Comparison of ENCODE assay signal across 18 cellular contexts in the genomic region with DNA sequence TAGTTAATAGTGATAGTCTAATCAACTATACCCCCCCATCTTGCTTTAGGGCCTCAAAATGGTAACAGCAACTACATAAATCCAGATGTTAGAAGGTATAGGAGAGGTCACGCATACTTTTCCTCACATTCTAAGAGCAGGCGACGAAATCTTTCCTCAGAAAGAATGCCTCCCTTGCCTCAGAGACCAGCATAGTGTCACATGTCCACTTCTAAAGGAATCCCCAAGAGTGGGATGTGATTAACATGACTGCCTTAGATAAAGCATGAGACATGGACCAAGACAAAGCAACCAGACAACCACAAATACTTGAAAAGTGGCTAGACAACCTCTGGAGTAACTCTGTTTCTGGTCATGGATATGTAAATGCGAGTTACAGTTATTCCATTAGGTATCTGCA.
DNase-seq lines count a peak whose midpoint lies in the region; ATAC-seq and TF ChIP-seq lines count a peak whose summit lies in the region.
"Had no signal": no experiment of that assay in that cellular context is flagged by ENCODE, and none has a peak within 500 bp of the region (broad histone marks: within the 10 kb centered on the region; RNA-seq: fewer than 3 reads in every experiment).

No MANE protein-coding gene starts in this region.

- no peak overlapping the region for H2BK120ac ChIP-seq in neuronal stem cell (ENCODE audit: low read depth, low read length)

- H2AK5ac ChIP-seq in neuronal stem cell (ENCODE audit: low read depth, low read length), result no peak overlapping the region

- DNase-seq in cardiac muscle cell (ENCODE audit: low read depth in 1 of 2, low spot score in 1 of 2), result peak in 1 of 2 donors; percentile 62
- no peak for DNase-seq in Right ventricle myocardium inferior (ENCODE audit: missing footprints)
- DNase-seq in fibroblast of pulmonary artery (ENCODE audit: low read depth), result peak; percentile 0
- no peak for DNase-seq in neuronal stem cell (ENCODE audit: low spot score)
- DNase-seq in NCI-H1092 treated with DMSO at 0.1 percent for 48 hours (lab: John Stamatoyannopoulos, UW), result no peak
- DNase-seq in activated CD8-positive, alpha-beta T cell treated with anti-CD3 and anti-CD28 coated beads for 36 hours, result no peak
- DNase-seq in activated T-cell treated with anti-CD3 and anti-CD28 coated beads for 4 hours, result no peak
- DNase-seq: AML-193; CD4-positive, alpha-beta T cell; DMS153; DMS79; GDM1; HCEC 1CT had no signal

- H3K9me3 Mint-ChIP-seq in activated CD8-positive, alpha-beta T cell treated with anti-CD3 and anti-CD28 coated beads for 36 hours, result peaks cover 5% of the 10 kb centered on the region

- no peak overlapping the region for H3K9ac ChIP-seq in neuronal stem cell (ENCODE audit: low read depth, low read length, poor library complexity)

- POLR2A ChIA-PET in activated CD8-positive, alpha-beta T cell treated with anti-CD3 and anti-CD28 coated beads for 36 hours (lab: Charles Lee), result no interaction called here

- no peak overlapping the region for H3K4me3 Mint-ChIP-seq in activated CD8-positive, alpha-beta T cell treated with anti-CD3 and anti-CD28 coated beads for 36 hours
- H3K4me3 Mint-ChIP-seq: CD4-positive, alpha-beta T cell; GM23338 had no signal

- H3K4me3 ChIP-seq in cardiac muscle cell, result no peak overlapping the region
- H3K4me3 ChIP-seq in fibroblast of pulmonary artery (replicated peaks; ENCODE audit: low read depth, low read length), result no peak overlapping the region
- no peak overlapping the region for H3K4me3 ChIP-seq in neuronal stem cell (ENCODE audit: low read length in 2 of 2)
- H3K4me3 ChIP-seq: A549, GM23338 had no signal

- no peaks in the 10 kb centered on the region for H3K27me3 ChIP-seq in cardiac muscle cell
- H3K27me3 ChIP-seq in neuronal stem cell (ENCODE audit: control insufficient read depth in 3 of 3, insufficient read depth in 3 of 3, low read depth in 1 of 3, low read length in 3 of 3), result no peaks in the 10 kb centered on the region

- no peak overlapping the region for H3K4ac ChIP-seq in neuronal stem cell (ENCODE audit: low read length)

- CTCF ChIA-PET in activated CD8-positive, alpha-beta T cell treated with anti-CD3 and anti-CD28 coated beads for 36 hours (lab: Charles Lee), result no interaction called here

- WGBS in neuronal stem cell (ENCODE audit: extremely low coverage in 2 of 2, insufficient read length in 2 of 2, insufficient replicate concordance in 1 of 2), 2 donors, result no CpG with 5 or more reads among the region's 4 CpGs

- H4K91ac ChIP-seq in neuronal stem cell (ENCODE audit: low read depth, low read length, poor library complexity), result no peak overlapping the region

- ATAC-seq in Right ventricle myocardium inferior, result no peak
- ATAC-seq in GM19455 (IDR thresholded peaks at IDR 0.05; ENCODE audit: unreplicated experiment), result no peak
- no peak for ATAC-seq in activated CD8-positive, alpha-beta T cell treated with anti-CD3 and anti-CD28 coated beads for 36 hours
- ATAC-seq: A549, GM23338 had no signal

- H3K4me1 Mint-ChIP-seq in activated CD8-positive, alpha-beta T cell treated with anti-CD3 and anti-CD28 coated beads for 36 hours (ENCODE audit: low read depth), result no peaks in the 10 kb centered on the region
- H3K4me1 Mint-ChIP-seq: GM23338 had no signal

- intact Hi-C loops in Right ventricle myocardium inferior (cut with DNase I), result no loop called here
- intact Hi-C loops in activated CD8-positive, alpha-beta T cell treated with anti-CD3 and anti-CD28 coated beads for 36 hours (cut with micrococcal nuclease), result no loop called here

- no peak overlapping the region for H2BK5ac ChIP-seq in neuronal stem cell (ENCODE audit: low read length)

- H2BK12ac ChIP-seq in neuronal stem cell (ENCODE audit: low read length), result no peak overlapping the region

- H3K27me3 Mint-ChIP-seq in activated CD8-positive, alpha-beta T cell treated with anti-CD3 and anti-CD28 coated beads for 36 hours, result no peaks in the 10 kb centered on the region
- H3K27me3 Mint-ChIP-seq: CD4-positive, alpha-beta T cell had no signal

- no peak overlapping the region for H3K23ac ChIP-seq in neuronal stem cell (ENCODE audit: low read depth, low read length, poor library complexity)

- H3K79me1 ChIP-seq in neuronal stem cell (ENCODE audit: low read depth, low read length), result no peaks in the 10 kb centered on the region

- H3K9me3 ChIP-seq in cardiac muscle cell (ENCODE audit: low read depth) (no peaks in the 10 kb centered on the region), neuronal stem cell (replicated peaks in 1 of 2; ENCODE audit: control insufficient read depth in 2 of 2, insufficient read depth in 1 of 2, low read depth in 1 of 2, low read length in 2 of 2) (no peaks in the 10 kb centered on the region)
- H3K9me3 ChIP-seq: A549 had no signal

- no peak overlapping the region for H3K27ac Mint-ChIP-seq in activated CD8-positive, alpha-beta T cell treated with anti-CD3 and anti-CD28 coated beads for 36 hours
- H3K27ac Mint-ChIP-seq: CD4-positive, alpha-beta T cell; GM23338 had no signal

- H3K18ac ChIP-seq in neuronal stem cell (ENCODE audit: low read length), result no peak overlapping the region

- H3K36me3 ChIP-seq in cardiac muscle cell, result no peaks in the 10 kb centered on the region
- H3K36me3 ChIP-seq in neuronal stem cell (replicated peaks in 1 of 2; ENCODE audit: control insufficient read depth in 2 of 2, insufficient read depth in 2 of 2, low read length in 2 of 2), result no peaks in the 10 kb centered on the region

- peaks cover 16% of the 10 kb centered on the region for H3K4me1 ChIP-seq in cardiac muscle cell (ENCODE audit: low read depth)
- H3K4me1 ChIP-seq in neuronal stem cell (ENCODE audit: control insufficient read depth in 2 of 2, insufficient read depth in 1 of 2, low read depth in 1 of 2, low read length in 2 of 2), result no peaks in the 10 kb centered on the region
- H3K4me1 ChIP-seq: A549 had no signal

- H2AFZ ChIP-seq in neuronal stem cell (ENCODE audit: low read length), result peak overlapping the region; percentile 47
- H2AFZ ChIP-seq: GM23338 had no signal

- no peak overlapping the region for H3K4me2 ChIP-seq in neuronal stem cell (ENCODE audit: insufficient read depth, low read length, poor library complexity, severe bottlenecking)
- H3K4me2 ChIP-seq: A549, GM23338 had no signal

- no peaks in the 10 kb centered on the region for H3K36me3 Mint-ChIP-seq in activated CD8-positive, alpha-beta T cell treated with anti-CD3 and anti-CD28 coated beads for 36 hours (ENCODE audit: low read depth)

- H4K8ac ChIP-seq in neuronal stem cell (ENCODE audit: low read depth, low read length), result no peak overlapping the region

- TF ChIP-seq CTCF in cardiac muscle cell (IDR thresholded peaks at IDR 0.05; ENCODE audit: low read depth, low read length), result no peak
- TF ChIP-seq CTCF in fibroblast of pulmonary artery (IDR thresholded peaks at IDR 0.05; ENCODE audit: low read length, missing control alignments), result no peak
- TF ChIP-seq CTCF in activated CD8-positive, alpha-beta T cell treated with anti-CD3 and anti-CD28 coated beads for 36 hours (IDR thresholded peaks at IDR 0.05), result no peak

- H3K27ac ChIP-seq in cardiac muscle cell (peak overlapping the region; percentile 59), neuronal stem cell (replicated peaks; ENCODE audit: low read length) (no peak overlapping the region)
- H3K27ac ChIP-seq: 22Rv1, A549, C4-2B had no signal

- no peak overlapping the region for H3K14ac ChIP-seq in neuronal stem cell (ENCODE audit: low read length)

- no peak overlapping the region for H2BK15ac ChIP-seq in neuronal stem cell (ENCODE audit: low read length)
